Comparison of ENCODE assay signal across 15 cellular contexts in genomic region chr4:124121511-124121934, GRCh38.
DNase-seq lines count a peak whose midpoint lies in the region; ATAC-seq and TF ChIP-seq lines count a peak whose summit lies in the region.
"Had no signal": no experiment of that assay in that cellular context is flagged by ENCODE, and none has a peak within 500 bp of the region (broad histone marks: within the 10 kb centered on the region; RNA-seq: fewer than 3 reads in every experiment).

No MANE protein-coding gene starts in this region.

- H3K27me3 ChIP-seq in ACC112 (ENCODE audit: insufficient read depth, low read length) (no peaks in the 10 kb centered on the region), liver (ENCODE audit: control insufficient read depth in 4 of 4, insufficient read depth in 4 of 4, low read length in 3 of 4) (no peaks in the 10 kb centered on the region)
- H3K27me3 ChIP-seq: tibial artery had no signal

- no peaks in the 10 kb centered on the region for H3K36me3 ChIP-seq in ACC112 (ENCODE audit: insufficient read depth, low read length)
- no peaks in the 10 kb centered on the region for H3K36me3 ChIP-seq in liver (ENCODE audit: control insufficient read depth in 4 of 4, insufficient read depth in 3 of 4, low read depth in 1 of 4, low read length in 3 of 4)
- H3K36me3 ChIP-seq: tibial artery had no signal

- peak overlapping the region; percentile 24 for H3K27ac ChIP-seq in ACC112 (ENCODE audit: low read depth, low read length)
- no peak overlapping the region for H3K27ac ChIP-seq in liver (ENCODE audit: low read depth in 1 of 2, low read length in 2 of 2)
- H3K27ac ChIP-seq: tibial artery had no signal

- ATAC-seq in GM21825 (IDR thresholded peaks at IDR 0.05; ENCODE audit: unreplicated experiment) (no peak), GM18498 (IDR thresholded peaks at IDR 0.05; ENCODE audit: unreplicated experiment) (no peak), HG03565 (IDR thresholded peaks at IDR 0.05; ENCODE audit: unreplicated experiment) (no peak)

- peaks cover 19% of the 10 kb centered on the region for H3K4me1 ChIP-seq in ACC112 (ENCODE audit: control insufficient read depth, insufficient read depth, low read length, unreplicated experiment)
- peaks cover 0 to 5% (median under 1%) of the 10 kb centered on the region in 4 donors for H3K4me1 ChIP-seq in liver (ENCODE audit: control insufficient read depth in 4 of 4, insufficient read depth in 4 of 4, low read length in 3 of 4)

- TF ChIP-seq CTCF in liver (IDR thresholded peaks at IDR 0.05; ENCODE audit: low read depth, low read length, missing input control), result no peak

- peak; percentile 7; the same call in 1 of the 2 replicates for TF ChIP-seq RAD21 in Ishikawa (IDR thresholded peaks at IDR 0.05; ENCODE audit: low read depth)
- TF ChIP-seq RAD21 in liver (IDR thresholded peaks at IDR 0.05), result no peak

- TF ChIP-seq EP300 in Ishikawa (IDR thresholded peaks at IDR 0.05; ENCODE audit: borderline replicate concordance), result peak; percentile 36; the same call in 1 of the 2 replicates

- no peak overlapping the region for H3K9ac ChIP-seq in liver (ENCODE audit: low read depth in 1 of 2, low read length in 2 of 2)

- 36% methylated on average over 1 of the region's 1 CpG for WGBS in liver

- H3K4me3 ChIP-seq in ACC112 (ENCODE audit: low read depth, low read length) (no peak overlapping the region), liver (ENCODE audit: low read depth in 1 of 3, low read length in 3 of 3) (no peak overlapping the region)
- H3K4me3 ChIP-seq: tibial artery had no signal

- H3K9me3 ChIP-seq in liver (ENCODE audit: control insufficient read depth in 4 of 4, low read length in 3 of 4), result no peaks in the 10 kb centered on the region
- H3K9me3 ChIP-seq: tibial artery had no signal

- H3K79me2 ChIP-seq in ACC112 (ENCODE audit: control insufficient read depth, insufficient read depth, low read length, unreplicated experiment), result no peaks in the 10 kb centered on the region

- no peak overlapping the region for H2AFZ ChIP-seq in ACC112 (ENCODE audit: low read length, unreplicated experiment)

- DNase-seq in dedifferentiated amniotic fluid mesenchymal stem cell (ENCODE audit: extremely low spot score), result peak; percentile 57
- no peak for DNase-seq in activated effector memory CD4-positive, alpha-beta T cell treated with Interleukin-2 at 50 U/mL for 16 hours
- DNase-seq: activated CD4-positive, alpha-beta T cell treated with anti-CD3 and anti-CD28 coated beads, Interleukin-2, amount 10 ng/mL, durations not matched to agents 7 days and 5 days; aorta; midbrain; NCI-H1105; NCI-H524; RPMI8226; tibial artery had no signal

TF ChIP-seq in Ishikawa, 13 proteins besides CTCF, POLR2A, EP300 and RAD21:
- TF ChIP-seq YY1 (IDR thresholded peaks at IDR 0.05; ENCODE audit: low read depth), result 0 out of 2 replicates have a peak, but pooled peaks have one; percentile 11
- TF ChIP-seq TCF12 (IDR thresholded peaks at IDR 0.05; ENCODE audit: low read depth), result 0 out of 2 replicates have a peak, but pooled peaks have one; percentile 31
- TF ChIP-seq FOXM1 (IDR thresholded peaks at IDR 0.05; ENCODE audit: borderline replicate concordance, low read depth), result no peak
- TF ChIP-seq REST (IDR thresholded peaks at IDR 0.05; ENCODE audit: low read depth), result no peak
- no peak for TF ChIP-seq CREB1 (IDR thresholded peaks at IDR 0.05; ENCODE audit: low read depth)
- TF ChIP-seq CEBPB (IDR thresholded peaks at IDR 0.05), result peak; percentile 85
- TF ChIP-seq NFIC (IDR thresholded peaks at IDR 0.05), result peak; percentile 84
- no peak for TF ChIP-seq ZBTB7A (IDR thresholded peaks at IDR 0.05; ENCODE audit: low read depth)
- peak; percentile 64; the same call in 1 of the 2 replicates for TF ChIP-seq TEAD4 (IDR thresholded peaks at IDR 0.05)
TF ChIP-seq in Ishikawa: peak in this region for 5.

TF ChIP-seq in liver, 16 proteins besides CTCF, POLR2A, EP300 and RAD21:
- TF ChIP-seq REST (IDR thresholded peaks at IDR 0.05), result no peak
- TF ChIP-seq YY1 (IDR thresholded peaks at IDR 0.05), result no peak
- TF ChIP-seq HNF4G (IDR thresholded peaks at IDR 0.05), result no peak
- TF ChIP-seq ZBTB33 (IDR thresholded peaks at IDR 0.05), result no peak
- peak; percentile 13 for TF ChIP-seq NR2F2 (IDR thresholded peaks at IDR 0.05)
- no peak for TF ChIP-seq ATF3 (IDR thresholded peaks at IDR 0.05)
- TF ChIP-seq HNF4A (conservative IDR thresholded peaks at IDR 0.05), result peak; percentile 32 to 41
- TF ChIP-seq SP1 (IDR thresholded peaks at IDR 0.05), result peak; percentile 15
- TF ChIP-seq FOXA2 (IDR thresholded peaks at IDR 0.05), result no peak
- TF ChIP-seq RXRA (IDR thresholded peaks at IDR 0.05), result peak in 1 of 2 donors; percentile 26
